In the genomic region with DNA sequence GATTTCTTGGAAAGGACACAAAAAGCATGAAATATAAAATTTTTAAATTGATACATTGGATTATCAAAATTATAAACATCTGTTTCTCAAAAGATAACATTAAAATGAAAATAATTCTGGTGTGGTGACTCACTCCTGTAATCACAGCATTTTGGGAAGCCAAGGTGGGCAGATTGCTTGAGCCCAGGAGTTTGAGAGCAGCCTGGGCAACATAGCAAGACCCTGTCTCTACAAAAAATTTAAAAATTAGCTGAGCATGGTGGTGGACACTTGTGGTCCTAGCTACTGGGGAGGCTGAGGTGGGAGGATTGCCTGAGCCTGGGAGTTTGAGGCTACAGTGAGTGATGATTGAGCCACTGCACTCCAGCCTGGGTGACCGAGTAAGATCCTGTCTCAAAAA, we compare ENCODE assay signal across 1 cellular context. TPM values are rescaled to one million over a fixed set of nuclear protein-coding genes. Genes with fewer than 3 reads are reported as not detected.
"Had no signal": no experiment of that assay in that cellular context is flagged by ENCODE, and none has a peak within 500 bp of the region (broad histone marks: within the 10 kb centered on the region; RNA-seq: fewer than 3 reads in every experiment).

No MANE protein-coding gene starts in this region.

RNA-seq across cellular contexts. Expression of a gene that starts 25.5 kb away (rescaled TPM):
- total RNA-seq: H1 had no signal
